ENCODE assay signal across 20 cellular contexts in genomic region chr10:15043674-15044073, GRCh38. TPM values are rescaled to one million over a fixed set of nuclear protein-coding genes. Genes with fewer than 3 reads are reported as not detected.
DNase-seq lines count a peak whose midpoint lies in the region; ATAC-seq, FAIRE-seq and TF ChIP-seq lines count a peak whose summit lies in the region.
"Had no signal": no experiment of that assay in that cellular context is flagged by ENCODE, and none has a peak within 500 bp of the region (broad histone marks: within the 10 kb centered on the region; RNA-seq: fewer than 3 reads in every experiment).

TSS of gene OLAH (plus strand) at chr10:15043943. CDS start at chr10:15047289, 3,346 bp downstream.

- H3K27me3 ChIP-seq in astrocyte (ENCODE audit: insufficient read depth, low read length) (peaks cover 7% of the 10 kb centered on the region), mesenchymal stem cell (ENCODE audit: control insufficient read depth in 1 of 2, insufficient read depth in 1 of 2, low read length in 2 of 2) (peaks cover 0 to 6% of the 10 kb centered on the region in 2 experiments)
- H3K27me3 ChIP-seq: stomach had no signal

- peak within 1 kb of the TSS; percentile 41 for H2AFZ ChIP-seq in astrocyte (ENCODE audit: low read depth, low read length)
- H2AFZ ChIP-seq in mesenchymal stem cell (ENCODE audit: low read depth, low read length) = no peak within 1 kb of the TSS

- no peak within 1 kb of the TSS for H2BK5ac ChIP-seq in mesenchymal stem cell (ENCODE audit: low read depth, low read length, poor library complexity, severe bottlenecking)

- H3K4me3 ChIP-seq in astrocyte (ENCODE audit: insufficient read depth, low read depth, low read length) = no peak within 1 kb of the TSS
- no peak within 1 kb of the TSS for H3K4me3 ChIP-seq in mesenchymal stem cell (ENCODE audit: insufficient read depth in 1 of 2, low read depth in 1 of 2, low read length in 2 of 2)
- H3K4me3 ChIP-seq: stomach had no signal

- H3K4me1 Mint-ChIP-seq in activated CD4-positive, alpha-beta memory T cell treated with anti-CD3 and anti-CD28 coated beads, Interleukin-2, amount 10 ng/mL, durations not matched to agents 7 days and 5 days = peaks cover 33% of the 10 kb centered on the region
- H3K4me1 Mint-ChIP-seq in activated CD4-positive, alpha-beta memory T cell treated with anti-CD3 and anti-CD28 coated beads for 36 hours (ENCODE audit: low read depth) = peaks cover 12% of the 10 kb centered on the region
- H3K4me1 Mint-ChIP-seq in astrocyte (ENCODE audit: low read depth, unreplicated experiment) = no peaks in the 10 kb centered on the region
- H3K4me1 Mint-ChIP-seq: IgD-negative memory B cell had no signal

- no peaks in the 10 kb centered on the region for H3K79me1 ChIP-seq in mesenchymal stem cell (replicated peaks; ENCODE audit: low read length, poor library complexity, severe bottlenecking)

- H3K27ac Mint-ChIP-seq in activated CD4-positive, alpha-beta memory T cell treated with anti-CD3 and anti-CD28 coated beads, Interleukin-2, amount 10 ng/mL, durations not matched to agents 7 days and 5 days = peak within 1 kb of the TSS; percentile 65
- H3K27ac Mint-ChIP-seq in activated CD4-positive, alpha-beta memory T cell treated with anti-CD3 and anti-CD28 coated beads for 36 hours = no peak within 1 kb of the TSS
- H3K27ac Mint-ChIP-seq in astrocyte (ENCODE audit: unreplicated experiment) = no peak within 1 kb of the TSS
- H3K27ac Mint-ChIP-seq: IgD-negative memory B cell had no signal

- H3K4me3 Mint-ChIP-seq in activated CD4-positive, alpha-beta memory T cell treated with anti-CD3 and anti-CD28 coated beads, Interleukin-2, amount 10 ng/mL, durations not matched to agents 7 days and 5 days = peak within 1 kb of the TSS; percentile 3
- H3K4me3 Mint-ChIP-seq in activated CD4-positive, alpha-beta memory T cell treated with anti-CD3 and anti-CD28 coated beads for 36 hours = no peak within 1 kb of the TSS
- H3K4me3 Mint-ChIP-seq in astrocyte (ENCODE audit: unreplicated experiment) = no peak within 1 kb of the TSS
- H3K4me3 Mint-ChIP-seq: IgD-negative memory B cell had no signal

- H3K36me3 Mint-ChIP-seq in activated CD4-positive, alpha-beta memory T cell treated with anti-CD3 and anti-CD28 coated beads, Interleukin-2, amount 10 ng/mL, durations not matched to agents 7 days and 5 days (ENCODE audit: low read depth) = peaks cover 3% of the 10 kb centered on the region
- no peaks in the 10 kb centered on the region for H3K36me3 Mint-ChIP-seq in activated CD4-positive, alpha-beta memory T cell treated with anti-CD3 and anti-CD28 coated beads for 36 hours
- no peaks in the 10 kb centered on the region for H3K36me3 Mint-ChIP-seq in astrocyte (ENCODE audit: low read depth, unreplicated experiment)
- H3K36me3 Mint-ChIP-seq: IgD-negative memory B cell had no signal

- no peak for TF ChIP-seq CTCF in astrocyte (IDR thresholded peaks at IDR 0.05; ENCODE audit: insufficient read depth, low read depth, low read length)

- H3K9ac ChIP-seq in astrocyte (ENCODE audit: low read length) (no peak within 1 kb of the TSS), mesenchymal stem cell (ENCODE audit: low read length) (no peak within 1 kb of the TSS)

- H4K91ac ChIP-seq in mesenchymal stem cell (ENCODE audit: low read length) = no peak within 1 kb of the TSS

- H2BK12ac ChIP-seq in mesenchymal stem cell (ENCODE audit: low read length in 2 of 2) = no peak within 1 kb of the TSS

- H2AK5ac ChIP-seq in mesenchymal stem cell (ENCODE audit: low read length, severe bottlenecking) = no peak within 1 kb of the TSS

- H3K9me3 ChIP-seq in astrocyte (ENCODE audit: insufficient read depth, low read depth, low read length) (no peaks in the 10 kb centered on the region), mesenchymal stem cell (ENCODE audit: control insufficient read depth, low read length) (no peaks in the 10 kb centered on the region)
- H3K9me3 ChIP-seq: stomach had no signal

- H2BK120ac ChIP-seq in mesenchymal stem cell (ENCODE audit: low read depth, low read length) = no peak within 1 kb of the TSS

- peaks cover 4% of the 10 kb centered on the region for H3K4me1 ChIP-seq in astrocyte (ENCODE audit: insufficient read depth, low read length)
- peaks cover 5% of the 10 kb centered on the region for H3K4me1 ChIP-seq in mesenchymal stem cell (ENCODE audit: control insufficient read depth, insufficient read depth, low read depth, low read length)
- H3K4me1 ChIP-seq: stomach had no signal

- H3K4me2 ChIP-seq in astrocyte (ENCODE audit: low read length) (no peak within 1 kb of the TSS), mesenchymal stem cell (ENCODE audit: low read length, poor library complexity, severe bottlenecking) (no peak within 1 kb of the TSS)

- no peak within 1 kb of the TSS for H3K14ac ChIP-seq in mesenchymal stem cell (ENCODE audit: low read length in 2 of 2)

- no peaks in the 10 kb centered on the region for H3K27me3 Mint-ChIP-seq in activated CD4-positive, alpha-beta memory T cell treated with anti-CD3 and anti-CD28 coated beads, Interleukin-2, amount 10 ng/mL, durations not matched to agents 7 days and 5 days
- no peaks in the 10 kb centered on the region for H3K27me3 Mint-ChIP-seq in activated CD4-positive, alpha-beta memory T cell treated with anti-CD3 and anti-CD28 coated beads for 36 hours
- H3K27me3 Mint-ChIP-seq in astrocyte (ENCODE audit: low read depth, unreplicated experiment) = no peaks in the 10 kb centered on the region

- H3K4ac ChIP-seq in mesenchymal stem cell (ENCODE audit: low read depth in 1 of 2, low read length in 2 of 2) = no peak within 1 kb of the TSS

- no peak within 1 kb of the TSS for H2BK15ac ChIP-seq in mesenchymal stem cell (ENCODE audit: low read depth, poor library complexity, severe bottlenecking)

- H3K36me3 ChIP-seq in astrocyte (ENCODE audit: insufficient read depth, low read length) (no peaks in the 10 kb centered on the region), mesenchymal stem cell (ENCODE audit: control insufficient read depth in 1 of 2, insufficient read depth in 2 of 2, low read depth in 1 of 2, low read length in 2 of 2) (no peaks in the 10 kb centered on the region)
- H3K36me3 ChIP-seq: stomach had no signal

- H3K27ac ChIP-seq in astrocyte (ENCODE audit: low read depth, low read length) = no peak within 1 kb of the TSS
- H3K27ac ChIP-seq in mesenchymal stem cell (ENCODE audit: low read length, poor library complexity, severe bottlenecking) = no peak within 1 kb of the TSS
- H3K27ac ChIP-seq: stomach had no signal

- WGBS in mesenchymal stem cell = 100% methylated on average over 1 of the region's 1 CpG

- no peak for FAIRE-seq in astrocyte (lab: Jason Lieb, UNC)
- FAIRE-seq: endometrium, small intestine had no signal

- POLR2A ChIA-PET in activated CD4-positive, alpha-beta memory T cell treated with anti-CD3 and anti-CD28 coated beads, Interleukin-2, amount 10 ng/mL, durations not matched to agents 7 days and 5 days (lab: Charles Lee) = no interaction called here
- POLR2A ChIA-PET in activated CD4-positive, alpha-beta memory T cell treated with anti-CD3 and anti-CD28 coated beads for 36 hours (lab: Charles Lee) = no interaction called here

- intact Hi-C loops in activated CD4-positive, alpha-beta memory T cell treated with anti-CD3 and anti-CD28 coated beads for 36 hours (cut with micrococcal nuclease) = no loop called here

- peaks cover 4% of the 10 kb centered on the region for H3K9me3 Mint-ChIP-seq in activated CD4-positive, alpha-beta memory T cell treated with anti-CD3 and anti-CD28 coated beads, Interleukin-2, amount 10 ng/mL, durations not matched to agents 7 days and 5 days
- no peaks in the 10 kb centered on the region for H3K9me3 Mint-ChIP-seq in activated CD4-positive, alpha-beta memory T cell treated with anti-CD3 and anti-CD28 coated beads for 36 hours
- H3K9me3 Mint-ChIP-seq in astrocyte (ENCODE audit: unreplicated experiment) = peaks cover 2% of the 10 kb centered on the region
- H3K9me3 Mint-ChIP-seq: IgD-negative memory B cell had no signal

- no peak within 1 kb of the TSS for H3K18ac ChIP-seq in mesenchymal stem cell (ENCODE audit: low read depth in 1 of 2, low read length in 2 of 2)

- H3K79me2 ChIP-seq in astrocyte (ENCODE audit: insufficient read depth, low read length) = no peaks in the 10 kb centered on the region

- H3K23ac ChIP-seq in mesenchymal stem cell (ENCODE audit: low read length in 2 of 2) = no peak within 1 kb of the TSS

- no peak within 1 kb of the TSS for H4K8ac ChIP-seq in mesenchymal stem cell (ENCODE audit: low read length)

- CTCF ChIA-PET in activated CD4-positive, alpha-beta memory T cell treated with anti-CD3 and anti-CD28 coated beads, Interleukin-2, amount 10 ng/mL, durations not matched to agents 7 days and 5 days (lab: Charles Lee) = no interaction called here
- CTCF ChIA-PET in activated CD4-positive, alpha-beta memory T cell treated with anti-CD3 and anti-CD28 coated beads for 36 hours (lab: Charles Lee) = no interaction called here

- DNase-seq in activated CD4-positive, alpha-beta memory T cell treated with anti-CD3 and anti-CD28 coated beads, Interleukin-2, amount 10 ng/mL, durations not matched to agents 7 days and 5 days = no peak
- DNase-seq in activated CD4-positive, alpha-beta memory T cell treated with anti-CD3 and anti-CD28 coated beads for 36 hours = no peak
- DNase-seq in MV-4-11 (lab: John Stamatoyannopoulos, UW) (peak; percentile 60), astrocyte (ENCODE audit: low read depth) (no peak), mesenchymal stem cell (peak; percentile 3)
- DNase-seq: Calu3, glutamatergic neuron, H7, islet precursor cell, NCI-H1436, NCI-H345, small intestine, stomach had no signal

- ATAC-seq in HG03280 (IDR thresholded peaks at IDR 0.05; ENCODE audit: unreplicated experiment) (no peak), HG03378 (IDR thresholded peaks at IDR 0.05; ENCODE audit: unreplicated experiment) (no peak), GM18520 (IDR thresholded peaks at IDR 0.05; ENCODE audit: unreplicated experiment) (no peak)

- H4K20me1 ChIP-seq in astrocyte (ENCODE audit: insufficient read depth, low read length) = no peaks in the 10 kb centered on the region

RNA-seq across cellular contexts. Expression of gene OLAH, which starts in this region (rescaled TPM):
- 1 to 10 TPM; 4.0 to 4.2 TPM for total RNA-seq in activated CD4-positive, alpha-beta memory T cell treated with anti-CD3 and anti-CD28 coated beads, Interleukin-2, amount 10 ng/mL, durations not matched to agents 7 days and 5 days
- under 1 TPM; 0.31 to 0.34 TPM for total RNA-seq in activated CD4-positive, alpha-beta memory T cell treated with anti-CD3 and anti-CD28 coated beads for 36 hours
- total RNA-seq in astrocyte = not detected in 2 replicates
- 0.17 TPM for polyA plus RNA-seq in mesenchymal stem cell (2013, experiment 1 of 2)
- polyA plus RNA-seq in mesenchymal stem cell (2013, experiment 2 of 2) = 0.18 TPM
- total RNA-seq: Calu3, cardiac septum, H7, mononuclear cell, stomach had no signal
- polyA plus RNA-seq: IgD-negative memory B cell had no signal

Comparison
In these comparisons a context has a peak if more than half of its experiments do, and no peak if none do; other contexts are left out.
1. DNase-seq: peak in MV-4-11 (single experiment) and mesenchymal stem cell (single experiment); none in activated CD4-positive, alpha-beta memory T cell treated with anti-CD3 and anti-CD28 coated beads, Interleukin-2, amount 10 ng/mL, durations not matched to agents 7 days and 5 days (single experiment), activated CD4-positive, alpha-beta memory T cell treated with anti-CD3 and anti-CD28 coated beads for 36 hours (single experiment) and astrocyte (single experiment).